ENCODE assay signal across 24 cellular contexts in genomic region chr16:2743007-2743810, GRCh38. TPM values are rescaled to one million over a fixed set of nuclear protein-coding genes. Genes with fewer than 3 reads are reported as not detected.
A peak's percentile ranks its signal among the peaks of the same experiment; 100 is the strongest.
DNase-seq lines count a peak whose midpoint lies in the region; ATAC-seq, FAIRE-seq and TF ChIP-seq lines count a peak whose summit lies in the region.
"Had no signal": no experiment of that assay in that cellular context is flagged by ENCODE, and none has a peak within 500 bp of the region (broad histone marks: within the 10 kb centered on the region; RNA-seq: fewer than 3 reads in every experiment).

No MANE protein-coding gene starts in this region.

- no peak overlapping the region for H3K4me2 ChIP-seq in neuronal stem cell (ENCODE audit: insufficient read depth, low read length, poor library complexity, severe bottlenecking)
- H3K4me2 ChIP-seq: A549 had no signal

- no peaks in the 10 kb centered on the region for H3K9me3 Mint-ChIP-seq in stimulated activated effector memory CD8-positive, alpha-beta T cell treated with anti-CD3 and anti-CD28 coated beads, Interleukin-12 subunit alpha, Interleukin-12 subunit beta, amount 100 ng/mL, for 72 hours
- H3K9me3 Mint-ChIP-seq: CD14-positive monocyte; CD4-positive, alpha-beta memory T cell; HFFc6; IgD-negative memory B cell had no signal

- H3K27ac Mint-ChIP-seq in stimulated activated effector memory CD8-positive, alpha-beta T cell treated with anti-CD3 and anti-CD28 coated beads, Interleukin-12 subunit alpha, Interleukin-12 subunit beta, amount 100 ng/mL, for 72 hours: peak overlapping the region; percentile 48
- H3K27ac Mint-ChIP-seq: CD14-positive monocyte; CD4-positive, alpha-beta memory T cell; HFFc6; IgD-negative memory B cell had no signal

- H3K9me3 ChIP-seq in kidney (ENCODE audit: control insufficient read depth in 1 of 2, low read length in 2 of 2) (no peaks in the 10 kb centered on the region), neuronal stem cell (replicated peaks in 1 of 2; ENCODE audit: control insufficient read depth in 2 of 2, insufficient read depth in 1 of 2, low read depth in 1 of 2, low read length in 2 of 2) (no peaks in the 10 kb centered on the region)
- H3K9me3 ChIP-seq: A549 had no signal

- H3K36me3 ChIP-seq in kidney (ENCODE audit: control insufficient read depth in 1 of 2, insufficient read depth in 2 of 2, low read length in 2 of 2) (no peaks in the 10 kb centered on the region), neuronal stem cell (replicated peaks in 1 of 2; ENCODE audit: control insufficient read depth in 2 of 2, insufficient read depth in 2 of 2, low read length in 2 of 2) (no peaks in the 10 kb centered on the region)

- H4K91ac ChIP-seq in neuronal stem cell (ENCODE audit: low read depth, low read length, poor library complexity): no peak overlapping the region

- DNase-seq in Right ventricle myocardium superior: peak; percentile 13
- no peak for DNase-seq in cardiac septum (ENCODE audit: low spot score)
- DNase-seq in kidney: peak; percentile 66
- no peak for DNase-seq in neuronal stem cell (ENCODE audit: low spot score)
- no peak for DNase-seq in stimulated activated effector memory CD8-positive, alpha-beta T cell treated with anti-CD3 and anti-CD28 coated beads, Interleukin-12 subunit alpha, Interleukin-12 subunit beta, amount 100 ng/mL, for 72 hours (ENCODE audit: low spot score in 2 of 2)
- DNase-seq in amniotic stem cell (lab: John Stamatoyannopoulos, UW): no peak
- no peak for DNase-seq in iPS-NIHi11 (ENCODE audit: low spot score)
- DNase-seq in DMS153 treated with DMSO at 0.1 percent for 48 hours (lab: John Stamatoyannopoulos, UW; ENCODE audit: unreplicated experiment): no peak
- DNase-seq: AML-193; CD4-positive, alpha-beta memory T cell; DMS53; DND-41; EL; HCEC 1CT; HFFc6 had no signal

- H2AFZ ChIP-seq in neuronal stem cell (ENCODE audit: low read length): no peak overlapping the region

- no peak overlapping the region for H3K4ac ChIP-seq in neuronal stem cell (ENCODE audit: low read length)

- no peak overlapping the region for H3K14ac ChIP-seq in neuronal stem cell (ENCODE audit: low read length)

- intact Hi-C loops in Right ventricle myocardium superior (cut with DNase I) (no loop called here), cardiac septum (cut with DNase I) (no loop called here), kidney (cut with DNase I) (no loop called here)

- no peaks in the 10 kb centered on the region for H3K4me1 Mint-ChIP-seq in stimulated activated effector memory CD8-positive, alpha-beta T cell treated with anti-CD3 and anti-CD28 coated beads, Interleukin-12 subunit alpha, Interleukin-12 subunit beta, amount 100 ng/mL, for 72 hours
- H3K4me1 Mint-ChIP-seq: CD14-positive monocyte; CD4-positive, alpha-beta memory T cell; IgD-negative memory B cell had no signal

- H2BK12ac ChIP-seq in neuronal stem cell (ENCODE audit: low read length): no peak overlapping the region

- no peaks in the 10 kb centered on the region for H3K27me3 ChIP-seq in neuronal stem cell (ENCODE audit: control insufficient read depth in 3 of 3, insufficient read depth in 3 of 3, low read depth in 1 of 3, low read length in 3 of 3)

- no peak overlapping the region for H2BK15ac ChIP-seq in neuronal stem cell (ENCODE audit: low read length)

- H4K8ac ChIP-seq in neuronal stem cell (ENCODE audit: low read depth, low read length): no peak overlapping the region

- no peak for TF ChIP-seq CTCF in kidney (IDR thresholded peaks at IDR 0.05; ENCODE audit: borderline replicate concordance, extremely low read depth, insufficient read depth)

- no peak overlapping the region for H2BK120ac ChIP-seq in neuronal stem cell (ENCODE audit: low read depth, low read length)

- WGBS in neuronal stem cell (ENCODE audit: extremely low coverage in 2 of 2, insufficient read length in 2 of 2, insufficient replicate concordance in 1 of 2), 2 donors: no CpG with 5 or more reads among the region's 19 CpGs

- peak overlapping the region; percentile 17 for H3K23ac ChIP-seq in neuronal stem cell (ENCODE audit: low read depth, low read length, poor library complexity)

- peak overlapping the region; percentile 25 for H2AK5ac ChIP-seq in neuronal stem cell (ENCODE audit: low read depth, low read length)

- H2BK5ac ChIP-seq in neuronal stem cell (ENCODE audit: low read length): no peak overlapping the region

- no peak overlapping the region for H3K4me3 Mint-ChIP-seq in stimulated activated effector memory CD8-positive, alpha-beta T cell treated with anti-CD3 and anti-CD28 coated beads, Interleukin-12 subunit alpha, Interleukin-12 subunit beta, amount 100 ng/mL, for 72 hours
- H3K4me3 Mint-ChIP-seq: CD14-positive monocyte; CD4-positive, alpha-beta memory T cell; HFFc6 had no signal

- no peak for FAIRE-seq in kidney (lab: Jason Lieb, UNC)
- FAIRE-seq: A549, GM12878, H1, HepG2 had no signal

- H3K4me1 ChIP-seq in kidney (ENCODE audit: control insufficient read depth in 1 of 2, insufficient read depth in 1 of 2, low read depth in 1 of 2, low read length in 2 of 2) (no peaks in the 10 kb centered on the region), neuronal stem cell (ENCODE audit: control insufficient read depth in 2 of 2, insufficient read depth in 1 of 2, low read depth in 1 of 2, low read length in 2 of 2) (peaks cover 3 to 18% of the 10 kb centered on the region in 2 donors)
- H3K4me1 ChIP-seq: A549 had no signal

- H3K4me3 ChIP-seq in kidney (ENCODE audit: low read length in 2 of 2) (no peak overlapping the region), neuronal stem cell (ENCODE audit: low read length in 2 of 2) (no peak overlapping the region)
- H3K4me3 ChIP-seq: A549, GM12878 had no signal

- no peaks in the 10 kb centered on the region for H3K79me1 ChIP-seq in neuronal stem cell (ENCODE audit: low read depth, low read length)

- no peaks in the 10 kb centered on the region for H3K36me3 Mint-ChIP-seq in stimulated activated effector memory CD8-positive, alpha-beta T cell treated with anti-CD3 and anti-CD28 coated beads, Interleukin-12 subunit alpha, Interleukin-12 subunit beta, amount 100 ng/mL, for 72 hours
- H3K36me3 Mint-ChIP-seq: CD14-positive monocyte; CD4-positive, alpha-beta memory T cell had no signal

- no peak overlapping the region for H3K18ac ChIP-seq in neuronal stem cell (ENCODE audit: low read length)

- no peak for ATAC-seq in Right ventricle myocardium superior (ENCODE audit: poor library complexity)
- ATAC-seq in stimulated activated effector memory CD8-positive, alpha-beta T cell treated with anti-CD3 and anti-CD28 coated beads, Interleukin-12 subunit alpha, Interleukin-12 subunit beta, amount 100 ng/mL, for 72 hours: no peak
- ATAC-seq: A549, GM12878, HepG2 had no signal

- no peak overlapping the region for H3K27ac ChIP-seq in kidney (ENCODE audit: low read depth in 2 of 2, low read length in 2 of 2)
- no peak overlapping the region for H3K27ac ChIP-seq in neuronal stem cell (replicated peaks; ENCODE audit: low read length)
- H3K27ac ChIP-seq: 22Rv1, A549 had no signal

- H3K9ac ChIP-seq in kidney (ENCODE audit: low read length in 2 of 2): no peak overlapping the region
- peak overlapping the region; percentile 72 for H3K9ac ChIP-seq in neuronal stem cell (ENCODE audit: low read depth, low read length, poor library complexity)

RNA-seq across cellular contexts. Expression of gene SRRM2, which starts 9.2 kb away (rescaled TPM):
- total RNA-seq in Right ventricle myocardium superior: 243 TPM
- 335 TPM for total RNA-seq in cardiac septum
- 621 TPM for total RNA-seq in kidney
- 386 TPM for polyA plus RNA-seq in kidney (ENCODE audit: insufficient read depth, low read depth, low replicate concordance)
- 516 TPM for polyA plus RNA-seq in neuronal stem cell (2013, experiment 1 of 2)
- 512 TPM for polyA plus RNA-seq in neuronal stem cell (2013, experiment 2 of 2)

RNA-seq across cellular contexts. Expression of gene PRSS27, which starts 23.2 kb away (rescaled TPM):
- total RNA-seq in Right ventricle myocardium superior (0.30 TPM), cardiac septum (0.40 TPM), kidney (2.1 TPM)
- polyA plus RNA-seq in kidney (ENCODE audit: insufficient read depth, low read depth, low replicate concordance): 0.41 TPM
- 3.6 TPM for polyA plus RNA-seq in neuronal stem cell (2013, experiment 1 of 2)
- polyA plus RNA-seq in neuronal stem cell (2013, experiment 2 of 2): 3.8 TPM
- polyA plus RNA-seq: CD14-positive monocyte; CD4-positive, alpha-beta memory T cell; IgD-negative memory B cell had no signal

RNA-seq across cellular contexts. Expression of gene ELOB, which starts 33.9 kb away (rescaled TPM):
- 299 TPM for total RNA-seq in Right ventricle myocardium superior
- 278 TPM for total RNA-seq in cardiac septum
- 226 TPM for total RNA-seq in kidney
- polyA plus RNA-seq in kidney (ENCODE audit: insufficient read depth, low read depth, low replicate concordance): 836 TPM
- polyA plus RNA-seq in neuronal stem cell (2013, experiment 1 of 2): 177 TPM
- 174 TPM for polyA plus RNA-seq in neuronal stem cell (2013, experiment 2 of 2)

RNA-seq across cellular contexts. Expression of gene PRSS33, which starts 44.2 kb away (rescaled TPM):
- not detected for total RNA-seq in Right ventricle myocardium superior
- total RNA-seq in cardiac septum: not detected
- not detected for total RNA-seq in kidney
- not detected for polyA plus RNA-seq in kidney (ENCODE audit: insufficient read depth, low read depth, low replicate concordance)
- 2.3 TPM for polyA plus RNA-seq in neuronal stem cell (2013, experiment 1 of 2)
- polyA plus RNA-seq in neuronal stem cell (2013, experiment 2 of 2): 2.2 TPM
- total RNA-seq: CD4-positive, alpha-beta memory T cell; GM12878; H1; HepG2; HFFc6 had no signal
- polyA plus RNA-seq: BJ; CD14-positive monocyte; CD4-positive, alpha-beta memory T cell; GM12878; HepG2; IgD-negative memory B cell had no signal

RNA-seq across cellular contexts. Expression of gene PRSS41, which starts 55.1 kb away (rescaled TPM):
- total RNA-seq in Right ventricle myocardium superior (not detected), cardiac septum (not detected), kidney (not detected)
- not detected for polyA plus RNA-seq in kidney (ENCODE audit: insufficient read depth, low read depth, low replicate concordance)
- polyA plus RNA-seq in neuronal stem cell (2013, experiment 1 of 2): not detected
- polyA plus RNA-seq in neuronal stem cell (2013, experiment 2 of 2): not detected
- total RNA-seq: CD4-positive, alpha-beta memory T cell; G401; GM12878; H1; HepG2; HFFc6 had no signal
- polyA plus RNA-seq: A549; BJ; CD14-positive monocyte; CD4-positive, alpha-beta memory T cell; GM12878; H1; HepG2; IgD-negative memory B cell had no signal

Comparison
In these comparisons a context has a peak if more than half of its experiments do, and no peak if none do; other contexts are left out.
1. DNase-seq: peak in Right ventricle myocardium superior (single experiment) and kidney (single experiment); none in cardiac septum (single experiment), neuronal stem cell (single experiment), stimulated activated effector memory CD8-positive, alpha-beta T cell treated with anti-CD3 and anti-CD28 coated beads, Interleukin-12 subunit alpha, Interleukin-12 subunit beta, amount 100 ng/mL, for 72 hours (0 of 2), amniotic stem cell (single experiment), iPS-NIHi11 (single experiment) and DMS153 treated with DMSO at 0.1 percent for 48 hours (single experiment).